ENCODE assay signal across 8 cellular contexts in genomic region chr17:73956595-73957465, GRCh38.
DNase-seq lines count a peak whose midpoint lies in the region; ATAC-seq and TF ChIP-seq lines count a peak whose summit lies in the region.

No MANE protein-coding gene starts in this region.

- H3K9me3 Mint-ChIP-seq in CD4-positive, alpha-beta T cell: no peaks in the 10 kb centered on the region

- TF ChIP-seq CTCF in CD4-positive, alpha-beta T cell (IDR thresholded peaks at IDR 0.05): peak; percentile 63

- DNase-seq in CD4-positive, alpha-beta T cell: peak; percentile 35 to 58 (median 52)
- DNase-seq in HK-2 (ENCODE audit: unreplicated experiment) (peak; percentile 22), SK-MEL-5 (ENCODE audit: low read depth, low spot score) (peak; percentile 91), anterior cingulate cortex (lab: John Stamatoyannopoulos, UW) (peak in 52 of 58 donors; percentile 5 to 81 (median 53)), left kidney (ENCODE audit: low read depth, low spot score) (peak; percentile 86)
- peak; percentile 14 to 46 (median 16) for DNase-seq in stimulated activated CD4-positive, alpha-beta T cell treated with anti-CD3 and anti-CD28 coated beads, TNF-alpha, amount 100 ng/mL, for 48 hours (ENCODE audit: low read depth in 3 of 3)

- no peak overlapping the region for H3K27ac Mint-ChIP-seq in CD4-positive, alpha-beta T cell

- H3K27me3 Mint-ChIP-seq in CD4-positive, alpha-beta T cell: peaks cover 4% of the 10 kb centered on the region

- H3K4me1 Mint-ChIP-seq in CD4-positive, alpha-beta T cell (ENCODE audit: low read depth): peaks cover 3% of the 10 kb centered on the region

- peaks cover 14% of the 10 kb centered on the region for H3K27me3 ChIP-seq in CD4-positive, alpha-beta T cell (ENCODE audit: control insufficient read depth, insufficient read depth, low read length)

- no peak overlapping the region for H3K27ac ChIP-seq in CD4-positive, alpha-beta T cell (ENCODE audit: low read depth, low read length)

- H3K9me3 ChIP-seq in CD4-positive, alpha-beta T cell (ENCODE audit: control insufficient read depth, low read length): no peaks in the 10 kb centered on the region

- intact Hi-C loops in CD4-positive, alpha-beta T cell (cut with DNase I, micrococcal nuclease): loop anchor here (1.0 to 5.0 kb wide), 2 partner anchors 528 to 700 kb away; no protein-coding TSS in a partner anchor

- POLR2A ChIA-PET in CD4-positive, alpha-beta T cell (lab: Charles Lee): no interaction called here

- ATAC-seq in CD4-positive, alpha-beta T cell (ENCODE audit: poor library complexity): peak; percentile 66
- ATAC-seq in GM21390 (IDR thresholded peaks at IDR 0.05; ENCODE audit: unreplicated experiment): no peak
- ATAC-seq in HG02763 (IDR thresholded peaks at IDR 0.05; ENCODE audit: unreplicated experiment): no peak

- no peaks in the 10 kb centered on the region for H3K36me3 Mint-ChIP-seq in CD4-positive, alpha-beta T cell (ENCODE audit: low read depth)

- no peak overlapping the region for H3K4me3 Mint-ChIP-seq in CD4-positive, alpha-beta T cell

- in situ Hi-C loops in SK-MEL-5 (cut with HindIII; ENCODE audit: low pct_unique_long_range_greater_than_20kb, low sequenced_read_pairs): no loop called here

- CTCF ChIA-PET in CD4-positive, alpha-beta T cell (lab: Charles Lee): interaction anchor here (0.8 to 1.0 kb wide), 2 partner anchors 15 to 527 kb away, joined by 4 to 7 read pairs; no protein-coding TSS in a partner anchor

Comparison
In these comparisons a context has a peak if more than half of its experiments do, and no peak if none do; other contexts are left out.
1. DNase-seq: peak in every context shown above with its lines; median percentile 91 in SK-MEL-5; 86 in left kidney; 53 in anterior cingulate cortex; 52 in CD4-positive, alpha-beta T cell; 22 in HK-2; 16 in stimulated activated CD4-positive, alpha-beta T cell treated with anti-CD3 and anti-CD28 coated beads, TNF-alpha, amount 100 ng/mL, for 48 hours.